ENCODE assay signal across 18 cellular contexts in genomic region chr18:12458761-12459160, GRCh38. TPM values are rescaled to one million over a fixed set of nuclear protein-coding genes. Genes with fewer than 3 reads are reported as not detected.
A peak's percentile ranks its signal among the peaks of the same experiment; 100 is the strongest.
DNase-seq lines count a peak whose midpoint lies in the region; ATAC-seq and TF ChIP-seq lines count a peak whose summit lies in the region.
"Had no signal": no experiment of that assay in that cellular context is flagged by ENCODE, and none has a peak within 500 bp of the region (broad histone marks: within the 10 kb centered on the region; RNA-seq: fewer than 3 reads in every experiment).

No MANE protein-coding gene starts in this region.

- no peak overlapping the region for H4K91ac ChIP-seq in IMR-90 (ENCODE audit: insufficient read depth, low read depth, low read length)

- DNase-seq in NCI-H82 (lab: John Stamatoyannopoulos, UW) (peak; percentile 35), NCI-H82 treated with DMSO at 0.1 percent for 48 hours (lab: John Stamatoyannopoulos, UW; ENCODE audit: unreplicated experiment) (no peak), IMR-90 (peak; percentile 34), dorsolateral prefrontal cortex (no peak), myocyte (ENCODE audit: low read depth) (peak; percentile 43), HCEC 1CT (no peak)
- DNase-seq in activated CD4-positive, alpha-beta T cell treated with anti-CD3 and anti-CD28 coated beads, Interleukin-2, amount 50 U/mL, for 1 hour, result no peak
- DNase-seq in effector CD4-positive, alpha-beta T cell, result no peak
- DNase-seq: Caco-2, GF-D8, HFFc6, KBM-7, MV-4-11, NCI-H1930, RPMI8226, SHP77 treated with DMSO at 0.1 percent for 48 hours had no signal

- dilution Hi-C loops in IMR-90 (cut with HindIII; ENCODE audit: low sequenced_read_pairs, unreplicated experiment), result no loop called here

- no peak overlapping the region for H2BK15ac ChIP-seq in IMR-90 (ENCODE audit: low read depth, low read length)

- intact Hi-C loops in IMR-90 (cut with micrococcal nuclease), result no loop called here
- intact Hi-C loops in dorsolateral prefrontal cortex (cut with DNase I), result loop anchor here (5.0 kb wide), 2 partner anchors 51 to 199 kb away; partner anchors contain the start of genes PRELID3A (in 2 of the 2) and SPIRE1 (in 1 of the 2)

- no TSS peak for BruUV-seq in IMR-90 (replicated peaks; lab: Mats Ljungman, UMichigan)

- no peak overlapping the region for H2BK120ac ChIP-seq in IMR-90 (ENCODE audit: low read depth, low read length)

- CTCF ChIA-PET in IMR-90 (lab: Yijun Ruan, JAX), result no interaction called here

- H3K36me3 ChIP-seq in IMR-90 (ENCODE audit: control insufficient read depth, insufficient read depth, low read length), result peaks cover 11% of the 10 kb centered on the region

- H3K9ac ChIP-seq in IMR-90 (ENCODE audit: low read depth, low read length), result no peak overlapping the region

- no peak overlapping the region for H3K18ac ChIP-seq in IMR-90 (ENCODE audit: low read depth, low read length)

- TF ChIP-seq RAD21 in IMR-90 (IDR thresholded peaks at IDR 0.05; ENCODE audit: low read length), result no peak

- peaks cover 6% of the 10 kb centered on the region for H3K4me1 ChIP-seq in IMR-90 (ENCODE audit: control insufficient read depth, insufficient read depth, low read length)

- TF ChIP-seq CTCF in IMR-90 (conservative IDR thresholded peaks at IDR 0.05; ENCODE audit: low read depth, low read length), result no peak
- TF ChIP-seq CTCF in dorsolateral prefrontal cortex (IDR thresholded peaks at IDR 0.05 in 54 of 56, conservative IDR thresholded peaks at IDR 0.05 in 2 of 56; ENCODE audit: low read depth in 1 of 56, partially characterized antibody in 56 of 56), result no peak

- 0 out of 2 replicates have a peak, but pooled peaks cover 2% of the 10 kb centered on the region for H3K9me1 ChIP-seq in IMR-90 (ENCODE audit: insufficient read depth, low read length)

- no peaks in the 10 kb centered on the region for H3K9me3 ChIP-seq in IMR-90 (ENCODE audit: control insufficient read depth, insufficient read depth, low read length)
- H3K9me3 ChIP-seq: Caco-2 had no signal

- no peak overlapping the region for H4K5ac ChIP-seq in IMR-90 (ENCODE audit: low read depth, low read length)

- H2AK9ac ChIP-seq in IMR-90 (replicated peaks; ENCODE audit: low read depth, low read length, poor library complexity), result no peak overlapping the region

- no peak overlapping the region for H3K4me2 ChIP-seq in IMR-90 (ENCODE audit: low read depth, low read length)

- no peak overlapping the region for H3K27ac ChIP-seq in IMR-90 (ENCODE audit: insufficient read depth, low read length)
- peak overlapping the region in 34 of 59 donors; percentile 2 to 96 (median 46) for H3K27ac ChIP-seq in dorsolateral prefrontal cortex

- in situ Hi-C loops in IMR-90 (cut with MboI; ENCODE audit: low sequenced_read_pairs), result no loop called here

- H4K20me1 ChIP-seq in IMR-90 (ENCODE audit: insufficient read depth, low read length), result no peaks in the 10 kb centered on the region

- no peak overlapping the region for H3K14ac ChIP-seq in IMR-90 (replicated peaks; ENCODE audit: low read depth, low read length)

- H3K79me1 ChIP-seq in IMR-90 (ENCODE audit: low read depth in 1 of 2, low read length in 2 of 2), result peaks cover 0 to 4% of the 10 kb centered on the region in 2 experiments; a peak in 1 of 4 replicates

- H3K27me3 ChIP-seq in IMR-90 (ENCODE audit: control insufficient read depth, insufficient read depth, low read length) (no peaks in the 10 kb centered on the region), dorsolateral prefrontal cortex (no peaks in the 10 kb centered on the region)

- no peak overlapping the region for H3K56ac ChIP-seq in IMR-90 (ENCODE audit: extremely low read depth, insufficient read depth, low read length)

- POLR2A ChIA-PET in IMR-90 (lab: Charles Lee; ENCODE audit: unreplicated experiment), result no interaction called here

- no peak overlapping the region for H2BK5ac ChIP-seq in IMR-90 (ENCODE audit: low read depth, low read length, poor library complexity, severe bottlenecking)

- no peak overlapping the region for H3K4me3 ChIP-seq in IMR-90 (ENCODE audit: insufficient read depth, low read depth, low read length)
- H3K4me3 ChIP-seq in dorsolateral prefrontal cortex, result no peak overlapping the region
- H3K4me3 ChIP-seq: GM12878 had no signal

- no peak overlapping the region for H4K8ac ChIP-seq in IMR-90 (ENCODE audit: low read depth in 2 of 2, low read length in 2 of 2)

- WGBS in IMR-90 (ENCODE audit: extremely low coverage in 2 of 2, insufficient read length in 1 of 2), 2 experiments, result no CpG with 5 or more reads among the region's 7 CpGs

- TF ChIP-seq POLR2A in IMR-90 (IDR thresholded peaks at IDR 0.05; ENCODE audit: low read depth, low read length), result no peak

- no peak overlapping the region for H3K23ac ChIP-seq in IMR-90 (ENCODE audit: low read depth, low read length)

- ATAC-seq in IMR-90 (ENCODE audit: low read depth), result no peak
- ATAC-seq: GM12878, SK-N-SH treated with all-trans-retinoic acid at 6 μM for 48 hours had no signal

- H2AK5ac ChIP-seq in IMR-90 (ENCODE audit: low read depth, low read length), result no peak overlapping the region

- H2AFZ ChIP-seq in IMR-90 (replicated peaks; ENCODE audit: low read length, poor library complexity), result no peak overlapping the region

- no peak overlapping the region for H2BK20ac ChIP-seq in IMR-90 (ENCODE audit: low read depth, low read length)

- H3K4ac ChIP-seq in IMR-90 (ENCODE audit: low read depth, low read length), result no peak overlapping the region

TF ChIP-seq in IMR-90, 13 proteins besides CTCF, POLR2A, EP300 and RAD21:
- TF ChIP-seq USF2 (IDR thresholded peaks at IDR 0.05; ENCODE audit: low read depth, low read length), result no peak
- TF ChIP-seq RCOR1 (IDR thresholded peaks at IDR 0.05; ENCODE audit: insufficient replicate concordance, low read length), result no peak
- TF ChIP-seq NFE2L2 (IDR thresholded peaks at IDR 0.05; ENCODE audit: low read depth, low read length), result no peak
- no peak for TF ChIP-seq BHLHE40 (IDR thresholded peaks at IDR 0.05; ENCODE audit: low read depth, low read length)
- no peak for TF ChIP-seq RFX5 (IDR thresholded peaks at IDR 0.05; ENCODE audit: low read depth, low read length)
- TF ChIP-seq MXI1 (IDR thresholded peaks at IDR 0.05; ENCODE audit: borderline replicate concordance, low read depth, low read length), result no peak
- no peak for TF ChIP-seq MAFK (IDR thresholded peaks at IDR 0.05; ENCODE audit: low read depth, low read length)

RNA-seq across cellular contexts. Expression of gene PRELID3A, which starts 51.0 kb away (rescaled TPM):
- total RNA-seq in IMR-90 (2012; rRNA removed), result 1.8 and 2.2 TPM in 2 replicates
- 10.1 and 11.1 TPM in 2 replicates for polyA plus RNA-seq in IMR-90 (2012; rRNA removed)
- 3.7 and 4.4 TPM in 2 replicates for polyA plus RNA-seq in IMR-90 (2012; cell fraction: cytosol; rRNA removed)
- polyA plus RNA-seq in IMR-90 (2012; cell fraction: nucleus; rRNA removed; ENCODE audit: low replicate concordance), result 42.2 and 105 TPM in 2 replicates
- total RNA-seq in dorsolateral prefrontal cortex, result 10 to 100 TPM in 118 of 120 experiments, 1 to 10 TPM in 2; 9.9 to 30.2 (median 17.2) TPM
- total RNA-seq in myocyte, result 5.2 and 7.8 TPM in 2 replicates
- polyA plus RNA-seq in myocyte (2012), result 12.4 TPM

Comparison
In these comparisons a context has a peak if more than half of its experiments do, and no peak if none do; other contexts are left out.
1. DNase-seq: peak in NCI-H82 (single experiment), IMR-90 (single experiment) and myocyte (single experiment); none in NCI-H82 treated with DMSO at 0.1 percent for 48 hours (single experiment), dorsolateral prefrontal cortex (0 of 10), activated CD4-positive, alpha-beta T cell treated with anti-CD3 and anti-CD28 coated beads, Interleukin-2, amount 50 U/mL, for 1 hour (single experiment), HCEC 1CT (single experiment) and effector CD4-positive, alpha-beta T cell (single experiment).